In genomic region chr4:56467284-56468096, GRCh38 we compare ENCODE assay signal across 1 cellular context.
TF ChIP-seq lines count a peak whose summit lies in the region.

TSS of gene SRP72 (plus strand) at chr4:56467617. CDS start at chr4:56467636, 19 bp downstream.

TF ChIP-seq in HEK293, 187 proteins besides CTCF, POLR2A, EP300 and RAD21 (continued from another document):
- TF ChIP-seq PATZ1 (tag by site-specific recombination; IDR thresholded peaks at IDR 0.05) (peak; percentile 90), ZNF114 (tag by site-specific recombination; IDR thresholded peaks at IDR 0.05) (no peak), ZNF302 (tag by site-specific recombination; IDR thresholded peaks at IDR 0.05; ENCODE audit: low read depth) (no peak), ATF2 (tag by site-specific recombination; IDR thresholded peaks at IDR 0.05; ENCODE audit: low read depth) (no peak), ZNF660 (tag by site-specific recombination; IDR thresholded peaks at IDR 0.05) (no peak), SP3 (tag by site-specific recombination; IDR thresholded peaks at IDR 0.05) (peak; percentile 64), YY1 (tag by site-specific recombination; IDR thresholded peaks at IDR 0.05) (peak; percentile 71), SP2 (tag by site-specific recombination; IDR thresholded peaks at IDR 0.05) (peak; percentile 75), ZBTB48 (tag by site-specific recombination; IDR thresholded peaks at IDR 0.05) (no peak), ZNF146 (tag by site-specific recombination; IDR thresholded peaks at IDR 0.05) (no peak), KLF10 (tag by site-specific recombination; IDR thresholded peaks at IDR 0.05) (no peak), ZNF155 (tag by site-specific recombination; IDR thresholded peaks at IDR 0.05) (no peak), ZFP41 (tag by site-specific recombination; IDR thresholded peaks at IDR 0.05; ENCODE audit: borderline replicate concordance) (no peak), ZNF398 (tag by site-specific recombination; IDR thresholded peaks at IDR 0.05) (no peak), ZNF558 (tag by site-specific recombination; IDR thresholded peaks at IDR 0.05) (no peak), ZNF76 (tag by site-specific recombination; IDR thresholded peaks at IDR 0.05; ENCODE audit: borderline replicate concordance, low read depth) (no peak), TSHZ1 (tag by site-specific recombination; IDR thresholded peaks at IDR 0.05; ENCODE audit: borderline replicate concordance) (no peak), KLF17 (tag by site-specific recombination; IDR thresholded peaks at IDR 0.05) (no peak), ZBTB17 (tag by site-specific recombination; IDR thresholded peaks at IDR 0.05) (peak; percentile 84)
TF ChIP-seq in HEK293: peak in this region for 23.
